In genomic region chr2:43175187-43175490, GRCh38 we compare ENCODE assay signal across 9 cellular contexts. TPM values are rescaled to one million over a fixed set of nuclear protein-coding genes. Genes with fewer than 3 reads are reported as not detected.
DNase-seq lines count a peak whose midpoint lies in the region; ATAC-seq and TF ChIP-seq lines count a peak whose summit lies in the region.
"Had no signal": no experiment of that assay in that cellular context is flagged by ENCODE, and none has a peak within 500 bp of the region (broad histone marks: within the 10 kb centered on the region; RNA-seq: fewer than 3 reads in every experiment).

No MANE protein-coding gene starts in this region.

- H3K4me3 ChIP-seq in stomach: no peak overlapping the region
- H3K4me3 ChIP-seq in H7 (ENCODE audit: insufficient read depth, low read depth, low read length): no peak overlapping the region

- peaks cover 6% of the 10 kb centered on the region for H3K9me3 Mint-ChIP-seq in activated CD4-positive, alpha-beta T cell treated with anti-CD3 and anti-CD28 coated beads for 36 hours (ENCODE audit: low read depth)
- H3K9me3 Mint-ChIP-seq in activated naive CD8-positive, alpha-beta T cell (ENCODE audit: low read depth): no peaks in the 10 kb centered on the region
- H3K9me3 Mint-ChIP-seq in immature natural killer cell: no peaks in the 10 kb centered on the region

- no peak for TF ChIP-seq POLR2A in stomach (IDR thresholded peaks at IDR 0.05)

- intact Hi-C loops in activated CD4-positive, alpha-beta T cell treated with anti-CD3 and anti-CD28 coated beads for 36 hours (cut with DNase I, micrococcal nuclease): no loop called here
- intact Hi-C loops in stomach (cut with DNase I; ENCODE audit: low total_unique reads): no loop called here

- H3K27me3 ChIP-seq in stomach (no peaks in the 10 kb centered on the region), H7 (ENCODE audit: control insufficient read depth, insufficient read depth, low read length) (no peaks in the 10 kb centered on the region)

- H3K27me3 Mint-ChIP-seq in activated CD4-positive, alpha-beta T cell treated with anti-CD3 and anti-CD28 coated beads for 36 hours: no peaks in the 10 kb centered on the region
- H3K27me3 Mint-ChIP-seq in activated naive CD8-positive, alpha-beta T cell: no peaks in the 10 kb centered on the region
- peaks cover 0 to 13% (median 11%) of the 10 kb centered on the region in 3 donors for H3K27me3 Mint-ChIP-seq in immature natural killer cell (ENCODE audit: low read depth in 3 of 3)

- POLR2A ChIA-PET in activated CD4-positive, alpha-beta T cell treated with anti-CD3 and anti-CD28 coated beads for 36 hours (lab: Charles Lee): interaction anchor here (0.6 to 2.2 kb wide), 8 partner anchors 9 to 52 kb away, joined by 3 to 17 read pairs (median 6); partner anchors contain the start of gene ZFP36L2

- no peak for DNase-seq in activated CD4-positive, alpha-beta T cell treated with anti-CD3 and anti-CD28 coated beads for 36 hours
- DNase-seq in activated CD4-positive, alpha-beta T cell treated with anti-CD3 and anti-CD28 coated beads, Interleukin-2, amount 50 U/mL, for 48 hours: no peak
- DNase-seq in immature natural killer cell: no peak
- no peak for DNase-seq in stomach
- DNase-seq in NCI-H1048 (lab: John Stamatoyannopoulos, UW): no peak
- no peak for DNase-seq in NCI-H1092 (lab: John Stamatoyannopoulos, UW)
- no peak for DNase-seq in H7
- DNase-seq: NCI-H1105 treated with DMSO at 0.1 percent for 48 hours had no signal

- peaks cover 30 to 87% (median 47%) of the 10 kb centered on the region in 4 donors for H3K4me1 ChIP-seq in stomach

- H3K36me3 Mint-ChIP-seq in activated CD4-positive, alpha-beta T cell treated with anti-CD3 and anti-CD28 coated beads for 36 hours (ENCODE audit: low read depth): peaks cover 4% of the 10 kb centered on the region
- H3K36me3 Mint-ChIP-seq in activated naive CD8-positive, alpha-beta T cell: peaks cover 5% of the 10 kb centered on the region
- H3K36me3 Mint-ChIP-seq in immature natural killer cell: no peaks in the 10 kb centered on the region

- peak overlapping the region; percentile 32 for H3K4me3 Mint-ChIP-seq in activated CD4-positive, alpha-beta T cell treated with anti-CD3 and anti-CD28 coated beads for 36 hours
- peak overlapping the region; percentile 80 for H3K4me3 Mint-ChIP-seq in activated naive CD8-positive, alpha-beta T cell
- peak overlapping the region; percentile 60 to 82 (median 76) for H3K4me3 Mint-ChIP-seq in immature natural killer cell

- H3K36me3 ChIP-seq in stomach (no peaks in the 10 kb centered on the region), H7 (replicated peaks; ENCODE audit: control insufficient read depth, insufficient read depth, low read length) (no peaks in the 10 kb centered on the region)

- no peak for TF ChIP-seq EP300 in stomach (IDR thresholded peaks at IDR 0.05)

- H3K27ac ChIP-seq in stomach: peak overlapping the region in 4 of 5 donors; percentile 68 to 86 (median 78)

- ATAC-seq in activated CD4-positive, alpha-beta T cell treated with anti-CD3 and anti-CD28 coated beads for 36 hours: peak; percentile 5

- H3K27ac Mint-ChIP-seq in activated CD4-positive, alpha-beta T cell treated with anti-CD3 and anti-CD28 coated beads for 36 hours: peak overlapping the region; percentile 93
- peak overlapping the region; percentile 98 for H3K27ac Mint-ChIP-seq in activated naive CD8-positive, alpha-beta T cell
- peak overlapping the region; percentile 98 to 100 (median 99) for H3K27ac Mint-ChIP-seq in immature natural killer cell

- peaks cover 86% of the 10 kb centered on the region for H3K4me1 Mint-ChIP-seq in activated CD4-positive, alpha-beta T cell treated with anti-CD3 and anti-CD28 coated beads for 36 hours
- H3K4me1 Mint-ChIP-seq in activated naive CD8-positive, alpha-beta T cell (ENCODE audit: low read depth): peaks cover 86% of the 10 kb centered on the region
- peaks cover 81 to 85% of the 10 kb centered on the region in 2 donors for H3K4me1 Mint-ChIP-seq in immature natural killer cell

- CTCF ChIA-PET in activated CD4-positive, alpha-beta T cell treated with anti-CD3 and anti-CD28 coated beads for 36 hours (lab: Charles Lee): interaction anchor here (0.7 to 9.5 kb wide), 8 partner anchors 11 to 54 kb away, joined by 3 to 62 read pairs (median 5); no protein-coding TSS in a partner anchor

- H3K9me3 ChIP-seq in stomach: peaks cover 0 to 16% (median 5%) of the 10 kb centered on the region in 4 donors

- no peak for TF ChIP-seq CTCF in stomach (IDR thresholded peaks at IDR 0.05)

RNA-seq across cellular contexts. Expression of gene ZFP36L2, which starts 51.3 kb away (rescaled TPM):
- total RNA-seq in activated CD4-positive, alpha-beta T cell treated with anti-CD3 and anti-CD28 coated beads for 36 hours: 10 to 100 TPM; 74.4 to 77.7 TPM
- polyA plus RNA-seq in immature natural killer cell (100 to 1,000 TPM; 166 to 431 (median 274) TPM), stomach (10 to 100 TPM; 43.7 to 89.2 (median 44.0) TPM)
- total RNA-seq in stomach: 100 to 1,000 TPM in 3 of 5 donors, 10 to 100 TPM in 2; 49.1 to 189 (median 109) TPM
- total RNA-seq in H7 (2014; rRNA removed; shearing (Covaris generic)): 9.5 and 12.0 TPM in 2 replicates
